8 cellular contexts compared by ENCODE assay signal in the genomic region with DNA sequence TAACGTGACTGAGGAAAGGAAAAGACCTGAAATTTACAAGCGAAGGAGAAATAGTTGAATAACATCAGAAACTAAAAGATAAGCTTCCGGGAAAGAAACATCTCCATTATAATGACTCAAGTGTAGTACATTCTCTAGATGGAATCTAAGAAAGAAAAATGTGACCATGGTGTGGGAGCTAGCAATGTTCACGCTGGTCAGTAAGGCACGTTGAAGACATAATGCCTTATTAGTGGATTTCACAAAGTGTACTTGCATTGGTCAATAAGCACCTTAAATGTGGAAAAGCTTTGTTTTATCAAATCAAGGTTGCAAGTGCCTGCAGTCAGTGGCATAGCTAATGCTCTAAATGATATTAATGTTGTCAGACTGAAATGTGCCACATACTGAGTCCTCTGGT. TPM values are rescaled to one million over a fixed set of nuclear protein-coding genes. Genes with fewer than 3 reads are reported as not detected.
A peak's percentile ranks its signal among the peaks of the same experiment; 100 is the strongest.
DNase-seq lines count a peak whose midpoint lies in the region; ATAC-seq lines count a peak whose summit lies in the region.

No MANE protein-coding gene starts in this region.

- no peak for DNase-seq in activated CD4-positive, alpha-beta T cell treated with anti-CD3 and anti-CD28 coated beads for 36 hours
- no peak for DNase-seq in activated CD4-positive, alpha-beta T cell treated with anti-CD3 and anti-CD28 coated beads for 48 hours
- peak; percentile 55 for DNase-seq in adipocyte (ENCODE audit: low read depth)
- no peak for DNase-seq in HUDEP-2 (lab: John Stamatoyannopoulos, UW; ENCODE audit: unreplicated experiment in 76 of 76)
- DNase-seq in COLO829 (ENCODE audit: low spot score) = no peak

- H3K27ac Mint-ChIP-seq in activated CD4-positive, alpha-beta T cell treated with anti-CD3 and anti-CD28 coated beads for 36 hours = no peak overlapping the region

- CTCF ChIA-PET in activated CD4-positive, alpha-beta T cell treated with anti-CD3 and anti-CD28 coated beads for 36 hours (lab: Charles Lee) = interaction anchor here (0.6 to 1.0 kb wide), 3 partner anchors 13 to 673 kb away, joined by 3 read pairs; no protein-coding TSS in a partner anchor

- peaks cover 28% of the 10 kb centered on the region for H3K4me1 ChIP-seq in adipocyte (ENCODE audit: control insufficient read depth, insufficient read depth, low read length)
- H3K4me1 ChIP-seq in subcutaneous abdominal adipose tissue (ENCODE audit: control insufficient read depth in 5 of 5, insufficient read depth in 5 of 5, low read length in 5 of 5) = peaks cover 1 to 45% (median 39%) of the 10 kb centered on the region in 5 donors

- no peaks in the 10 kb centered on the region for H3K27me3 ChIP-seq in adipocyte (replicated peaks; ENCODE audit: control insufficient read depth, insufficient read depth, low read length)
- no peaks in the 10 kb centered on the region for H3K27me3 ChIP-seq in layer of hippocampus (ENCODE audit: control insufficient read depth, insufficient read depth, low read length)
- peaks cover 0 to 5% (median 2%) of the 10 kb centered on the region in 5 donors for H3K27me3 ChIP-seq in subcutaneous abdominal adipose tissue (ENCODE audit: control insufficient read depth in 5 of 5, insufficient read depth in 4 of 5, low read length in 5 of 5)

- peaks cover 55% of the 10 kb centered on the region for H3K27me3 Mint-ChIP-seq in activated CD4-positive, alpha-beta T cell treated with anti-CD3 and anti-CD28 coated beads for 36 hours

- peak overlapping the region; percentile 50 for H3K4me3 Mint-ChIP-seq in activated CD4-positive, alpha-beta T cell treated with anti-CD3 and anti-CD28 coated beads for 36 hours

- ATAC-seq in activated CD4-positive, alpha-beta T cell treated with anti-CD3 and anti-CD28 coated beads for 36 hours = no peak
- no peak for ATAC-seq in activated CD4-positive, CD25-positive, alpha-beta regulatory T cell treated with anti-CD3 and anti-CD28 coated beads, Interleukin-2, amount 50 U/mL, for 24 hours

- H3K27ac ChIP-seq in layer of hippocampus (ENCODE audit: low read depth, low read length) (peak overlapping the region; percentile 38), subcutaneous abdominal adipose tissue (ENCODE audit: low read depth, low read length) (no peak overlapping the region)

- H3K9ac ChIP-seq in adipocyte (ENCODE audit: low read length) = peak overlapping the region; percentile 86
- H3K9ac ChIP-seq in subcutaneous abdominal adipose tissue (ENCODE audit: low read length in 5 of 5) = peak overlapping the region in 2 of 5 donors; percentile 63 to 72

- no peaks in the 10 kb centered on the region for H3K9me3 ChIP-seq in adipocyte (ENCODE audit: control insufficient read depth, low read length)
- H3K9me3 ChIP-seq in subcutaneous abdominal adipose tissue (ENCODE audit: control insufficient read depth in 5 of 5, low read length in 5 of 5) = no peaks in the 10 kb centered on the region

- H3K9me3 Mint-ChIP-seq in activated CD4-positive, alpha-beta T cell treated with anti-CD3 and anti-CD28 coated beads for 36 hours (ENCODE audit: low read depth) = no peaks in the 10 kb centered on the region

- intact Hi-C loops in activated CD4-positive, alpha-beta T cell treated with anti-CD3 and anti-CD28 coated beads for 36 hours (cut with DNase I, micrococcal nuclease) = loop anchor here in 1 of 2 experiments (5.0 kb wide), 1 partner anchor 1099 kb away; no protein-coding TSS in a partner anchor

- POLR2A ChIA-PET in activated CD4-positive, alpha-beta T cell treated with anti-CD3 and anti-CD28 coated beads for 36 hours (lab: Charles Lee) = no interaction called here

- H3K36me3 Mint-ChIP-seq in activated CD4-positive, alpha-beta T cell treated with anti-CD3 and anti-CD28 coated beads for 36 hours (ENCODE audit: low read depth) = peaks cover 2% of the 10 kb centered on the region

- H3K4me3 ChIP-seq in adipocyte (ENCODE audit: low read length) (peak overlapping the region; percentile 89), subcutaneous abdominal adipose tissue (ENCODE audit: low read depth in 1 of 5, low read length in 5 of 5) (peak overlapping the region; percentile 69 to 81 (median 77))

- H3K36me3 ChIP-seq in adipocyte (ENCODE audit: control insufficient read depth, insufficient read depth, low read length, severe bottlenecking) (no peaks in the 10 kb centered on the region), subcutaneous abdominal adipose tissue (ENCODE audit: control insufficient read depth in 5 of 5, insufficient read depth in 5 of 5, low read length in 5 of 5) (no peaks in the 10 kb centered on the region)

- peaks cover 16% of the 10 kb centered on the region for H3K4me1 Mint-ChIP-seq in activated CD4-positive, alpha-beta T cell treated with anti-CD3 and anti-CD28 coated beads for 36 hours

RNA-seq across cellular contexts. Expression of gene LARGE1, which starts 2.8 kb away (rescaled TPM):
- under 1 TPM; 0.39 to 0.57 TPM for total RNA-seq in activated CD4-positive, alpha-beta T cell treated with anti-CD3 and anti-CD28 coated beads for 36 hours
